14 cellular contexts compared by ENCODE assay signal in genomic region chr13:97194473-97194872, GRCh38. TPM values are rescaled to one million over a fixed set of nuclear protein-coding genes. Genes with fewer than 3 reads are reported as not detected.
DNase-seq lines count a peak whose midpoint lies in the region; ATAC-seq and TF ChIP-seq lines count a peak whose summit lies in the region.
"Had no signal": no experiment of that assay in that cellular context is flagged by ENCODE, and none has a peak within 500 bp of the region (broad histone marks: within the 10 kb centered on the region; RNA-seq: fewer than 3 reads in every experiment).

No MANE protein-coding gene starts in this region.

- H3F3A ChIP-seq in GM23338 (replicated peaks; ENCODE audit: low read depth) (no peaks in the 10 kb centered on the region), MM.1S (ENCODE audit: insufficient read depth, low read length) (no peaks in the 10 kb centered on the region)

- H3K36me3 Mint-ChIP-seq in GM23338 (ENCODE audit: low read depth): no peaks in the 10 kb centered on the region

- H3K4me3 Mint-ChIP-seq in GM23338: no peak overlapping the region
- H3K4me3 Mint-ChIP-seq: activated CD8-positive, alpha-beta T cell treated with anti-CD3 and anti-CD28 coated beads for 36 hours; CD8-positive, alpha-beta memory T cell; naive B cell had no signal

- H4K20me1 ChIP-seq in GM23338 (replicated peaks; ENCODE audit: insufficient read depth) (no peaks in the 10 kb centered on the region; the same call in 1 of the 2 replicates), fibroblast of lung (ENCODE audit: control insufficient read depth, extremely low read depth, insufficient read depth, low read length) (no peaks in the 10 kb centered on the region), MM.1S (ENCODE audit: insufficient read depth, low read length) (no peaks in the 10 kb centered on the region)

- H3K9me3 Mint-ChIP-seq in GM23338: no peaks in the 10 kb centered on the region
- H3K9me3 Mint-ChIP-seq: activated CD8-positive, alpha-beta T cell treated with anti-CD3 and anti-CD28 coated beads for 36 hours; CD8-positive, alpha-beta memory T cell had no signal

- no peak overlapping the region for H2AFZ ChIP-seq in GM23338
- peak overlapping the region; percentile 14 for H2AFZ ChIP-seq in fibroblast of lung (ENCODE audit: low read length)
- H2AFZ ChIP-seq in MM.1S (ENCODE audit: low read length): no peak overlapping the region

- DNase-seq in GM23338 (ENCODE audit: low spot score) (peak; percentile 43), SJCRH30 (peak; percentile 64 to 65), fibroblast of lung (ENCODE audit: low read depth in 2 of 2) (peak; percentile 18 to 87), renal cortical epithelial cell (ENCODE audit: low read depth) (peak; percentile 63), MM.1S (no peak), Kasumi-1 (lab: John Stamatoyannopoulos, UW) (no peak)
- DNase-seq: activated CD8-positive, alpha-beta T cell treated with anti-CD3 and anti-CD28 coated beads for 36 hours; activated naive CD4-positive, alpha-beta T cell treated with Interleukin-2 at 50 U/mL for 16 hours; CD8-positive, alpha-beta memory T cell; naive B cell; NCI-H1092 treated with DMSO at 0.1 percent for 48 hours; NCI-H69 had no signal

- peaks cover 2% of the 10 kb centered on the region for H3K27me3 Mint-ChIP-seq in GM23338 (ENCODE audit: insufficient read depth, low read depth, poor library complexity)
- H3K27me3 Mint-ChIP-seq: activated CD8-positive, alpha-beta T cell treated with anti-CD3 and anti-CD28 coated beads for 36 hours had no signal

- H3K4me2 ChIP-seq in GM23338: no peak overlapping the region
- no peak overlapping the region for H3K4me2 ChIP-seq in fibroblast of lung (ENCODE audit: extremely low read depth, insufficient read depth, low read length)
- H3K4me2 ChIP-seq in MM.1S (ENCODE audit: low read depth, low read length): no peak overlapping the region

- H3K9ac ChIP-seq in fibroblast of lung (ENCODE audit: insufficient read depth, low read length) (no peak overlapping the region), MM.1S (ENCODE audit: low read length) (no peak overlapping the region)

- H3K27ac Mint-ChIP-seq in GM23338: no peak overlapping the region
- H3K27ac Mint-ChIP-seq: activated CD8-positive, alpha-beta T cell treated with anti-CD3 and anti-CD28 coated beads for 36 hours; CD8-positive, alpha-beta memory T cell had no signal

- H3K27ac ChIP-seq in GM23338 (ENCODE audit: low read depth) (no peak overlapping the region), SJCRH30 (peak overlapping the region; percentile 61), fibroblast of lung (ENCODE audit: insufficient read depth, low read length) (no peak overlapping the region), MM.1S (ENCODE audit: low read length) (no peak overlapping the region)

- H3K27me3 ChIP-seq in GM23338 (ENCODE audit: insufficient read depth) (no peaks in the 10 kb centered on the region), SJCRH30 (no peaks in the 10 kb centered on the region), fibroblast of lung (ENCODE audit: control insufficient read depth, insufficient read depth, low read length) (no peaks in the 10 kb centered on the region), MM.1S (replicated peaks; ENCODE audit: insufficient read depth, low read length) (no peaks in the 10 kb centered on the region)

- no peaks in the 10 kb centered on the region for H3K9me3 ChIP-seq in SJCRH30 (replicated peaks)
- no peaks in the 10 kb centered on the region for H3K9me3 ChIP-seq in fibroblast of lung (ENCODE audit: control insufficient read depth, insufficient read depth, low read depth, low read length)
- H3K9me3 ChIP-seq in MM.1S (replicated peaks; ENCODE audit: insufficient read depth, low read length): no peaks in the 10 kb centered on the region

- H3K79me2 ChIP-seq in GM23338 (replicated peaks; ENCODE audit: insufficient read depth) (no peaks in the 10 kb centered on the region), fibroblast of lung (ENCODE audit: control insufficient read depth, insufficient read depth, low read length) (no peaks in the 10 kb centered on the region), MM.1S (ENCODE audit: low read length) (no peaks in the 10 kb centered on the region)

- ATAC-seq in GM23338 (no peak), HG03469 (IDR thresholded peaks at IDR 0.05; ENCODE audit: unreplicated experiment) (no peak), GM19455 (IDR thresholded peaks at IDR 0.05; ENCODE audit: unreplicated experiment) (no peak)
- ATAC-seq: activated CD8-positive, alpha-beta T cell treated with anti-CD3 and anti-CD28 coated beads for 36 hours had no signal

- H3K36me3 ChIP-seq in GM23338 (ENCODE audit: insufficient read depth): no peaks in the 10 kb centered on the region
- no peaks in the 10 kb centered on the region for H3K36me3 ChIP-seq in SJCRH30
- H3K36me3 ChIP-seq in fibroblast of lung (ENCODE audit: control insufficient read depth, insufficient read depth, low read length): no peaks in the 10 kb centered on the region
- no peaks in the 10 kb centered on the region for H3K36me3 ChIP-seq in MM.1S (replicated peaks; ENCODE audit: insufficient read depth, low read length)

- H3K4me1 ChIP-seq in GM23338 (ENCODE audit: insufficient read depth) (peaks cover 7% of the 10 kb centered on the region; the same call in 1 of the 2 replicates), SJCRH30 (peaks cover 41% of the 10 kb centered on the region), fibroblast of lung (ENCODE audit: control insufficient read depth, extremely low read depth, insufficient read depth, low read length) (peaks cover 4% of the 10 kb centered on the region), MM.1S (ENCODE audit: low read length) (no peaks in the 10 kb centered on the region)

- H3K4me1 Mint-ChIP-seq in GM23338: peaks cover 27% of the 10 kb centered on the region
- H3K4me1 Mint-ChIP-seq: naive B cell had no signal

- H3K9me2 ChIP-seq in GM23338 (ENCODE audit: insufficient read depth) (peaks cover 14% of the 10 kb centered on the region; the same call in 1 of the 2 replicates), MM.1S (replicated peaks; ENCODE audit: insufficient read depth, low read length) (no peaks in the 10 kb centered on the region)

- H3K4me3 ChIP-seq in GM23338 (no peak overlapping the region), SJCRH30 (no peak overlapping the region), fibroblast of lung (replicated peaks in 1 of 4; ENCODE audit: control extremely low read depth in 1 of 4, insufficient read depth in 1 of 4, low read depth in 3 of 4, low read length in 4 of 4) (no peak overlapping the region), MM.1S (ENCODE audit: low read length) (no peak overlapping the region)

- TF ChIP-seq CTCF in GM23338 (conservative IDR thresholded peaks at IDR 0.05; ENCODE audit: low read depth in 2 of 2): no peak
- no peak for TF ChIP-seq CTCF in fibroblast of lung (conservative IDR thresholded peaks at IDR 0.05 in 1 of 2, IDR thresholded peaks at IDR 0.05 in 1 of 2; ENCODE audit: low read depth in 1 of 2, low read length in 2 of 2)
- TF ChIP-seq CTCF in MM.1S (IDR thresholded peaks at IDR 0.05; ENCODE audit: low read length): no peak

TF ChIP-seq in GM23338, 12 proteins besides CTCF, POLR2A, EP300 and RAD21 (continues in another document):
- TF ChIP-seq REST (IDR thresholded peaks at IDR 0.05; ENCODE audit: unreplicated experiment) (no peak), ZNF331 (CRISPR knock-in tag; IDR thresholded peaks at IDR 0.05; ENCODE audit: low read depth) (no peak), CREB1 (CRISPR knock-in tag; IDR thresholded peaks at IDR 0.05; ENCODE audit: low read depth) (no peak), EZH2phosphoT487 (IDR thresholded peaks at IDR 0.05; ENCODE audit: unreplicated experiment) (no peak), ZNF114 (CRISPR knock-in tag; IDR thresholded peaks at IDR 0.05) (no peak), NANOG (IDR thresholded peaks at IDR 0.05; ENCODE audit: borderline replicate concordance) (no peak), JUNB (IDR thresholded peaks at IDR 0.05; ENCODE audit: unreplicated experiment) (no peak)

RNA-seq across cellular contexts. Expression of gene MBNL2, which starts 27.7 kb away (rescaled TPM):
- total RNA-seq in GM23338 (2014; rRNA removed; shearing (Covaris generic)): 1.3 and 3.2 TPM in 2 replicates
- 0.49 and 0.55 TPM in 2 replicates for polyA plus RNA-seq in GM23338 (2016; fragmentation: Nextera tagmentation; extraction: Ambion mirVana)
- 32.9 and 33.4 TPM in 2 replicates for total RNA-seq in SJCRH30 (2014; rRNA removed; shearing (Covaris generic))
- 54.7 and 61.1 TPM in 2 replicates for total RNA-seq in fibroblast of lung
- polyA plus RNA-seq in fibroblast of lung: 42.0 and 48.9 TPM in 2 replicates
- 32.3 and 39.9 TPM in 2 replicates for polyA plus RNA-seq in fibroblast of lung (2012)
- 25.1 and 35.2 TPM in 2 replicates for polyA minus RNA-seq in fibroblast of lung (ENCODE audit: low replicate concordance)
- total RNA-seq in renal cortical epithelial cell: 36.5 and 124 TPM in 2 replicates

Comparison
In these comparisons a context has a peak if more than half of its experiments do, and no peak if none do; other contexts are left out.
1. DNase-seq: peak in GM23338 (single experiment), SJCRH30 (2 of 2), fibroblast of lung (2 of 2) and renal cortical epithelial cell (single experiment); none in MM.1S (single experiment) and Kasumi-1 (0 of 2).